19 cellular contexts compared by ENCODE assay signal in genomic region chr7:154844499-154844898, GRCh38.
DNase-seq lines count a peak whose midpoint lies in the region; ATAC-seq, FAIRE-seq and TF ChIP-seq lines count a peak whose summit lies in the region.
"Had no signal": no experiment of that assay in that cellular context is flagged by ENCODE, and none has a peak within 500 bp of the region (broad histone marks: within the 10 kb centered on the region; RNA-seq: fewer than 3 reads in every experiment).

No MANE protein-coding gene starts in this region.

- peak; percentile 5 to 45; a peak in 2 of 4 replicates for TF ChIP-seq RAD21 in H1 (IDR thresholded peaks at IDR 0.05 in 1 of 2, conservative IDR thresholded peaks at IDR 0.05 in 1 of 2; ENCODE audit: low read depth in 2 of 2, low read length in 2 of 2)

- peaks cover 7% of the 10 kb centered on the region for H3K27me3 Mint-ChIP-seq in neural progenitor cell (ENCODE audit: insufficient read depth, low read depth)

- H2BK15ac ChIP-seq in H1 (ENCODE audit: low read length) = no peak overlapping the region

- no peak overlapping the region for H3K56ac ChIP-seq in H1 (replicated peaks; ENCODE audit: insufficient read length, low read depth, low read length)

- no peaks in the 10 kb centered on the region for H3K23me2 ChIP-seq in H1 (ENCODE audit: low read depth, low read length)

- DNase-seq in ELF-1 (ENCODE audit: low read depth, low spot score) (peak; percentile 30), NB4 (ENCODE audit: low read depth) (no peak), H1 (ENCODE audit: low read depth in 1 of 2, low spot score in 2 of 2) (no peak), neural progenitor cell (ENCODE audit: low spot score) (peak; percentile 20), coronary artery (ENCODE audit: low spot score) (no peak)
- DNase-seq: CD4-positive, CD25-positive, alpha-beta regulatory T cell; EL; HCEC 1CT; MV-4-11; NCI-H1694; NCI-H2081 treated with DMSO at 0.1 percent for 48 hours; NCI-H446 treated with DMSO at 0.1 percent for 48 hours; NCI-H526 treated with DMSO at 0.1 percent for 48 hours; SJCRH30; T-helper 1 cell had no signal

- no peak overlapping the region for H2BK20ac ChIP-seq in H1 (ENCODE audit: low read length)

- no peak overlapping the region for H3K23ac ChIP-seq in H1 (ENCODE audit: insufficient read length)

- no peak overlapping the region for H3K4me3 ChIP-seq in NB4 (ENCODE audit: low read depth, low read length)
- no peak overlapping the region for H3K4me3 ChIP-seq in H1 (ENCODE audit: extremely low read depth in 1 of 4, insufficient read depth in 2 of 4, low read depth in 3 of 4, low read length in 4 of 4)
- H3K4me3 ChIP-seq in neural progenitor cell = no peak overlapping the region
- no peak overlapping the region for H3K4me3 ChIP-seq in coronary artery
- H3K4me3 ChIP-seq: SJCRH30 had no signal

- no peak overlapping the region for H3K4ac ChIP-seq in H1 (replicated peaks; ENCODE audit: insufficient read length, low read depth, low read length)

- no peaks in the 10 kb centered on the region for H3K79me1 ChIP-seq in H1 (ENCODE audit: low read depth, low read length)

- H3K4me1 ChIP-seq in H1 (replicated peaks in 1 of 4; ENCODE audit: control insufficient read depth in 3 of 4, insufficient read depth in 4 of 4, low read length in 3 of 4) (no peaks in the 10 kb centered on the region; a peak in 1 of 7 replicates), neural progenitor cell (peaks cover 15% of the 10 kb centered on the region)

- H2AFZ ChIP-seq in H1 (ENCODE audit: low read length) (no peak overlapping the region), neural progenitor cell (replicated peaks) (no peak overlapping the region)

- H4K8ac ChIP-seq in H1 (ENCODE audit: extremely low read depth, insufficient read depth, low read length) = no peak overlapping the region

- no peak overlapping the region for H3K27ac ChIP-seq in H1 (ENCODE audit: low read depth, low read length)
- no peak overlapping the region for H3K27ac ChIP-seq in neural progenitor cell
- H3K27ac ChIP-seq in coronary artery = no peak overlapping the region
- H3K27ac ChIP-seq: KMS-11 had no signal

- H2BK120ac ChIP-seq in H1 (replicated peaks; ENCODE audit: low read depth, low read length) = no peak overlapping the region

- H3K9me3 Mint-ChIP-seq in neural progenitor cell = peaks cover 7% of the 10 kb centered on the region

- no peak overlapping the region for H3K18ac ChIP-seq in H1 (ENCODE audit: extremely low read depth, low read length)

- no peak overlapping the region for H3K4me3 Mint-ChIP-seq in neural progenitor cell
- H3K4me3 Mint-ChIP-seq: CD4-positive, CD25-positive, alpha-beta regulatory T cell had no signal

- H3K4me1 Mint-ChIP-seq in neural progenitor cell = peaks cover 29% of the 10 kb centered on the region
- H3K4me1 Mint-ChIP-seq: CD4-positive, CD25-positive, alpha-beta regulatory T cell had no signal

- no peaks in the 10 kb centered on the region for H3K36me3 Mint-ChIP-seq in neural progenitor cell
- H3K36me3 Mint-ChIP-seq: CD4-positive, CD25-positive, alpha-beta regulatory T cell had no signal

- no peak overlapping the region for H3K14ac ChIP-seq in H1 (ENCODE audit: insufficient read length)

- no peaks in the 10 kb centered on the region for H3K36me3 ChIP-seq in H1 (ENCODE audit: control insufficient read depth in 2 of 4, insufficient read depth in 4 of 4, low read length in 3 of 4)
- no peaks in the 10 kb centered on the region for H3K36me3 ChIP-seq in neural progenitor cell
- H3K36me3 ChIP-seq: SJCRH30 had no signal

- no peak overlapping the region for H2BK12ac ChIP-seq in H1 (ENCODE audit: low read depth, low read length)

- no peak overlapping the region for H4K5ac ChIP-seq in H1 (ENCODE audit: insufficient read length, low read depth, low read length)

- H3K79me2 ChIP-seq in H1 (ENCODE audit: control insufficient read depth in 1 of 2, insufficient read depth in 2 of 2, low read length in 2 of 2) (no peaks in the 10 kb centered on the region), neural progenitor cell (ENCODE audit: low read depth) (no peaks in the 10 kb centered on the region)

- no peaks in the 10 kb centered on the region for H3K27me3 ChIP-seq in H1 (replicated peaks in 1 of 4; ENCODE audit: control insufficient read depth in 3 of 4, extremely low read depth in 1 of 4, insufficient read depth in 3 of 4, low read length in 3 of 4)
- no peaks in the 10 kb centered on the region for H3K27me3 ChIP-seq in neural progenitor cell
- H3K27me3 ChIP-seq: SJCRH30 had no signal

- H2BK5ac ChIP-seq in H1 (ENCODE audit: low read depth, low read length) = no peak overlapping the region

- H3K9ac ChIP-seq in H1 (replicated peaks in 1 of 4; ENCODE audit: extremely low read depth in 1 of 4, low read depth in 3 of 4, low read length in 3 of 4) = no peak overlapping the region
- no peak overlapping the region for H3K9ac ChIP-seq in neural progenitor cell
- H3K9ac ChIP-seq: KMS-11 had no signal

- CTCF ChIA-PET in H1 (lab: Charles Lee; ENCODE audit: partially characterized antibody) = interaction anchor here (0.6 to 2.4 kb wide), 17 partner anchors 9 to 1462 kb away, joined by 3 to 10 read pairs (median 4); no protein-coding TSS in a partner anchor

- TF ChIP-seq POLR2A in NB4 (IDR thresholded peaks at IDR 0.05; ENCODE audit: extremely low read depth, insufficient read length) = no peak
- TF ChIP-seq POLR2A in H1 (IDR thresholded peaks at IDR 0.05; ENCODE audit: control extremely low read depth in 1 of 2, low read depth in 2 of 2, low read length in 2 of 2) = no peak

- no peak overlapping the region for H4K91ac ChIP-seq in H1 (replicated peaks; ENCODE audit: insufficient read length, low read length)

- no peak overlapping the region for H2AK5ac ChIP-seq in H1 (ENCODE audit: low read depth, low read length)

- TF ChIP-seq CTCF in NB4 (IDR thresholded peaks at IDR 0.05; ENCODE audit: low read depth, low read length) (peak; percentile 3), H1 (IDR thresholded peaks at IDR 0.05; ENCODE audit: control extremely low read depth in 1 of 3, insufficient read depth in 1 of 3, low read depth in 1 of 3, low read length in 3 of 3) (peak; percentile 36 to 50 (median 47)), neural progenitor cell (IDR thresholded peaks at IDR 0.05) (peak; percentile 48), coronary artery (IDR thresholded peaks at IDR 0.05) (no peak)

- H3K9me3 ChIP-seq in H1 (ENCODE audit: insufficient read depth in 2 of 2, low read depth in 1 of 2, low read length in 1 of 2) = no peaks in the 10 kb centered on the region
- no peaks in the 10 kb centered on the region for H3K9me3 ChIP-seq in neural progenitor cell (ENCODE audit: low read depth)
- H3K9me3 ChIP-seq: SJCRH30 had no signal

- ATAC-seq in HG03378 (IDR thresholded peaks at IDR 0.05; ENCODE audit: unreplicated experiment) = no peak
- no peak for ATAC-seq in GM18867 (IDR thresholded peaks at IDR 0.05; ENCODE audit: unreplicated experiment)
- ATAC-seq: Panc1 had no signal

- no peaks in the 10 kb centered on the region for H3F3A ChIP-seq in neural progenitor cell (ENCODE audit: low read depth)

- no peak for TF ChIP-seq EP300 in H1 (IDR thresholded peaks at IDR 0.05; ENCODE audit: borderline replicate concordance in 1 of 2, low read depth in 2 of 2, low read length in 2 of 2)

- POLR2A ChIA-PET in H1 (lab: Charles Lee; ENCODE audit: partially characterized antibody) = no interaction called here

- no peak for FAIRE-seq in H1 (lab: Jason Lieb, UNC)

- H3K4me2 ChIP-seq in H1 (ENCODE audit: insufficient read depth in 1 of 2, low read depth in 2 of 2, low read length in 2 of 2) (no peak overlapping the region), neural progenitor cell (no peak overlapping the region)
- H3K4me2 ChIP-seq: KMS-11 had no signal

- no peak overlapping the region for H3K27ac Mint-ChIP-seq in neural progenitor cell
- H3K27ac Mint-ChIP-seq: CD4-positive, CD25-positive, alpha-beta regulatory T cell had no signal

- no peaks in the 10 kb centered on the region for H4K20me1 ChIP-seq in H1 (replicated peaks in 1 of 2; ENCODE audit: control insufficient read depth in 1 of 2, insufficient read depth in 2 of 2, low read length in 2 of 2)
- H4K20me1 ChIP-seq in neural progenitor cell (ENCODE audit: low read depth) = no peaks in the 10 kb centered on the region

- WGBS in H1 (ENCODE audit: extremely low coverage in 1 of 2, insufficient coverage in 1 of 2, insufficient read length in 1 of 2, insufficient replicate concordance in 2 of 2, low coverage in 1 of 2, low lambda C conversion rate in 2 of 2, missing lambda C conversion rate in 1 of 2), 2 experiments = 90% methylated on average over 5 of the region's 5 CpGs; no CpG with 5 or more reads in 1 of the 2 experiments

TF ChIP-seq in H1, 55 proteins besides CTCF, POLR2A, EP300 and RAD21:
- TF ChIP-seq GTF2F1 (IDR thresholded peaks at IDR 0.05; ENCODE audit: borderline replicate concordance, low read depth, low read length) (no peak), SIN3A (conservative IDR thresholded peaks at IDR 0.05 in 1 of 2, IDR thresholded peaks at IDR 0.05 in 1 of 2; ENCODE audit: low read depth in 1 of 2, low read length in 2 of 2) (no peak), CTBP2 (IDR thresholded peaks at IDR 0.05; ENCODE audit: borderline replicate concordance, insufficient read depth, insufficient read length, low read length) (no peak), TEAD4 (IDR thresholded peaks at IDR 0.05; ENCODE audit: low read depth, low read length) (no peak), SUZ12 (IDR thresholded peaks at IDR 0.05; ENCODE audit: low read length) (no peak), BCL11A (IDR thresholded peaks at IDR 0.05; ENCODE audit: low read depth in 2 of 2, low read length in 2 of 2) (no peak), SIX5 (IDR thresholded peaks at IDR 0.05; ENCODE audit: low read depth, low read length) (no peak), SRF (IDR thresholded peaks at IDR 0.05; ENCODE audit: low read depth, low read length) (no peak)

Comparison
In these comparisons a context has a peak if more than half of its experiments do, and no peak if none do; other contexts are left out.
1. DNase-seq: peak in ELF-1 (single experiment) and neural progenitor cell (single experiment); none in NB4 (single experiment), H1 (0 of 2) and coronary artery (single experiment).